In the genomic region with DNA sequence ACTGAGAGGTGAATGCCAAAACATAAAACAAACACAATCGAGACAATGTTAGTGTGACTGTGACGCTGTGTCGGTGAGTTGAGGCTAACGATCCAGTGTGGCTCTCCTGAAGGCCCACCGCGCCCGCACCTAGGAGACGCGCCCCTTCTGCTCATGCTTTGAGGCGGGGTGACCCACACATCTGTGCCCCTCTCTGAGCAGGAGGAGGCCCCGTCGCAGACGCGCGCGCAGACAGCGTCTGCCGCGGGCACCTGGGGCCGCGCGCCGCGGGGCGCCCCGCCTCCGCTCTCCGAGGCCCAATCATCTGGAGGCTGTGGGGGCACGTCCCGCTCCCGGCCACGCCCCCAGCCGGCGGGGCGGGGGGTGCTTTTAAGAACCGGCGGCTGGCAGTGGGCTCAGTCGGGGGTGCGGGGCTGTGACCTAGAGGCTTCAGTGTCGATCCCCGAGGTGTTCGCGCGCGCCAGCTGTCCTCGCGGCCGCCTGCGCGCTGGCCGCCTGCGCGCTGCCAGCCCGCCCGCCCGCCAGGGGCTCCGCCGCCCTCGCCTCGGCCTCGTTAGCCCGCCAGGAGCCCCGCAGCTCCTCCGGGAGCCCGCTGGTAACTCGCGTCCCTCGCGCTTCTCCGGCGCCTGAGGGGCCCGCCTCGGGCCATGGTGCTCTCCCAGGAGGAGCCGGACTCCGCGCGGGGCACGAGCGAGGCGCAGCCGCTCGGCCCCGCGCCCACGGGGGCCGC, we compare ENCODE assay signal across 1 cellular context.
TF ChIP-seq lines count a peak whose summit lies in the region.

Gene SLC16A10, plus strand, starts transcription at position 398 of the 730 bp plus-strand sequence. Its CDS starts 250 bp downstream, at position 648.

TF ChIP-seq in HepG2, 621 proteins besides CTCF, POLR2A, EP300 and RAD21 (continued from another document and continues in another):
- TF ChIP-seq, protein P1, sequence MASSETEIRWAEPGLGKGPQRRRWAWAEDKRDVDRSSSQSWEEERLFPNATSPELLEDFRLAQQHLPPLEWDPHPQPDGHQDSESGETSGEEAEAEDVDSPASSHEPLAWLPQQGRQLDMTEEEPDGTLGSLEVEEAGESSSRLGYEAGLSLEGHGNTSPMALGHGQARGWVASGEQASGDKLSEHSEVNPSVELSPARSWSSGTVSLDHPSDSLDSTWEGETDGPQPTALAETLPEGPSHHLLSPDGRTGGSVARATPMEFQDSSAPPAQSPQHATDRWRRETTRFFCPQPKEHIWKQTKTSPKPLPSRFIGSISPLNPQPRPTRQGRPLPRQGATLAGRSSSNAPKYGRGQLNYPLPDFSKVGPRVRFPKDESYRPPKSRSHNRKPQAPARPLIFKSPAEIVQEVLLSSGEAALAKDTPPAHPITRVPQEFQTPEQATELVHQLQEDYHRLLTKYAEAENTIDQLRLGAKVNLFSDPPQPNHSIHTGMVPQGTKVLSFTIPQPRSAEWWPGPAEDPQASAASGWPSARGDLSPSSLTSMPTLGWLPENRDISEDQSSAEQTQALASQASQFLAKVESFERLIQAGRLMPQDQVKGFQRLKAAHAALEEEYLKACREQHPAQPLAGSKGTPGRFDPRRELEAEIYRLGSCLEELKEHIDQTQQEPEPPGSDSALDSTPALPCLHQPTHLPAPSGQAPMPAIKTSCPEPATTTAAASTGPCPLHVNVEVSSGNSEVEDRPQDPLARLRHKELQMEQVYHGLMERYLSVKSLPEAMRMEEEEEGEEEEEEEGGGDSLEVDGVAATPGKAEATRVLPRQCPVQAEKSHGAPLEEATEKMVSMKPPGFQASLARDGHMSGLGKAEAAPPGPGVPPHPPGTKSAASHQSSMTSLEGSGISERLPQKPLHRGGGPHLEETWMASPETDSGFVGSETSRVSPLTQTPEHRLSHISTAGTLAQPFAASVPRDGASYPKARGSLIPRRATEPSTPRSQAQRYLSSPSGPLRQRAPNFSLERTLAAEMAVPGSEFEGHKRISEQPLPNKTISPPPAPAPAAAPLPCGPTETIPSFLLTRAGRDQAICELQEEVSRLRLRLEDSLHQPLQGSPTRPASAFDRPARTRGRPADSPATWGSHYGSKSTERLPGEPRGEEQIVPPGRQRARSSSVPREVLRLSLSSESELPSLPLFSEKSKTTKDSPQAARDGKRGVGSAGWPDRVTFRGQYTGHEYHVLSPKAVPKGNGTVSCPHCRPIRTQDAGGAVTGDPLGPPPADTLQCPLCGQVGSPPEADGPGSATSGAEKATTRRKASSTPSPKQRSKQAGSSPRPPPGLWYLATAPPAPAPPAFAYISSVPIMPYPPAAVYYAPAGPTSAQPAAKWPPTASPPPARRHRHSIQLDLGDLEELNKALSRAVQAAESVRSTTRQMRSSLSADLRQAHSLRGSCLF (CRISPR knock-in tag; IDR thresholded peaks at IDR 0.05; ENCODE audit: borderline replicate concordance), result no peak
- TF ChIP-seq RBAK (CRISPR knock-in tag; IDR thresholded peaks at IDR 0.05) (no peak), NFKBIZ (CRISPR knock-in tag; IDR thresholded peaks at IDR 0.05) (no peak), TAF1 (CRISPR knock-in tag; IDR thresholded peaks at IDR 0.05) (peak; percentile 38), ATF2 (CRISPR knock-in tag; IDR thresholded peaks at IDR 0.05) (no peak), RBFOX2 (IDR thresholded peaks at IDR 0.05; ENCODE audit: low read depth, low read length) (peak; percentile 77), JUN (CRISPR knock-in tag; IDR thresholded peaks at IDR 0.05) (no peak), SALL1 (CRISPR knock-in tag; IDR thresholded peaks at IDR 0.05) (peak; percentile 77), DRAP1 (CRISPR knock-in tag; IDR thresholded peaks at IDR 0.05) (peak; percentile 94), MAF1 (CRISPR knock-in tag; IDR thresholded peaks at IDR 0.05; ENCODE audit: borderline replicate concordance) (no peak), SNAI1 (CRISPR knock-in tag; IDR thresholded peaks at IDR 0.05; ENCODE audit: borderline replicate concordance) (no peak), PCBP1 (IDR thresholded peaks at IDR 0.05; ENCODE audit: borderline replicate concordance, low read depth, low read length) (no peak), ZNF318 (CRISPR knock-in tag; IDR thresholded peaks at IDR 0.05) (no peak), SETDB1 (CRISPR knock-in tag; IDR thresholded peaks at IDR 0.05; ENCODE audit: borderline replicate concordance) (no peak), ZNF616 (CRISPR knock-in tag; IDR thresholded peaks at IDR 0.05; ENCODE audit: low read depth) (peak; percentile 71; the same call in 1 of the 2 replicates), RNF2 (conservative IDR thresholded peaks at IDR 0.05; ENCODE audit: low read depth) (no peak; the same call in 1 of the 2 replicates), MTA1 (CRISPR knock-in tag; IDR thresholded peaks at IDR 0.05; ENCODE audit: borderline replicate concordance) (no peak)
- TF ChIP-seq, protein P2, sequence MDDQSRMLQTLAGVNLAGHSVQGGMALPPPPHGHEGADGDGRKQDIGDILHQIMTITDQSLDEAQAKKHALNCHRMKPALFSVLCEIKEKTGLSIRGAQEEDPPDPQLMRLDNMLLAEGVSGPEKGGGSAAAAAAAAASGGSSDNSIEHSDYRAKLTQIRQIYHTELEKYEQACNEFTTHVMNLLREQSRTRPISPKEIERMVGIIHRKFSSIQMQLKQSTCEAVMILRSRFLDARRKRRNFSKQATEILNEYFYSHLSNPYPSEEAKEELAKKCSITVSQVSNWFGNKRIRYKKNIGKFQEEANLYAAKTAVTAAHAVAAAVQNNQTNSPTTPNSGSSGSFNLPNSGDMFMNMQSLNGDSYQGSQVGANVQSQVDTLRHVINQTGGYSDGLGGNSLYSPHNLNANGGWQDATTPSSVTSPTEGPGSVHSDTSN (CRISPR knock-in tag; IDR thresholded peaks at IDR 0.05; ENCODE audit: borderline replicate concordance), result no peak
- TF ChIP-seq, protein P3, sequence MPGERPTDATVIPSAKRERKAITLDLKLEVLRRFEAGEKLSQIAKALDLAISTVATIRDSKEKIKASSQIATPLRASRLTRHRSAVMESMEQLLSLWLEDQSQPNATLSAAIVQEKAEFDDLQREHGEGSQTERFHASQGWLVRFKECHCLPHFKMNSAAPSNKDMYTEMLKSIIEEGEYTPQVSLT (CRISPR knock-in tag; IDR thresholded peaks at IDR 0.05; ENCODE audit: borderline replicate concordance, low read depth), result no peak
- TF ChIP-seq, protein P4, sequence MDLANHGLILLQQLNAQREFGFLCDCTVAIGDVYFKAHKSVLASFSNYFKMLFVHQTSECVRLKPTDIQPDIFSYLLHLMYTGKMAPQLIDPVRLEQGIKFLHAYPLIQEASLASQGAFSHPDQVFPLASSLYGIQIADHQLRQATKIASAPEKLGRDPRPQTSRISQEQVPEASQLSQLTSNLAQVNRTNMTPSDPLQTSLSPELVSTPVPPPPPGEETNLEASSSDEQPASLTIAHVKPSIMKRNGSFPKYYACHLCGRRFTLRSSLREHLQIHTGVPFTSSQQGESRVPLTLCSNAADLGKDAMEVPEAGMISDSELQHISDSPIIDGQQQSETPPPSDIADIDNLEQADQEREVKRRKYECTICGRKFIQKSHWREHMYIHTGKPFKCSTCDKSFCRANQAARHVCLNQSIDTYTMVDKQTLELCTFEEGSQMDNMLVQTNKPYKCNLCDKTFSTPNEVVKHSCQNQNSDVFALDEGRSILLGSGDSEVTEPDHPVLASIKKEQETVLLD (CRISPR knock-in tag; IDR thresholded peaks at IDR 0.05; ENCODE audit: low read depth), result no peak
- TF ChIP-seq, protein P5, sequence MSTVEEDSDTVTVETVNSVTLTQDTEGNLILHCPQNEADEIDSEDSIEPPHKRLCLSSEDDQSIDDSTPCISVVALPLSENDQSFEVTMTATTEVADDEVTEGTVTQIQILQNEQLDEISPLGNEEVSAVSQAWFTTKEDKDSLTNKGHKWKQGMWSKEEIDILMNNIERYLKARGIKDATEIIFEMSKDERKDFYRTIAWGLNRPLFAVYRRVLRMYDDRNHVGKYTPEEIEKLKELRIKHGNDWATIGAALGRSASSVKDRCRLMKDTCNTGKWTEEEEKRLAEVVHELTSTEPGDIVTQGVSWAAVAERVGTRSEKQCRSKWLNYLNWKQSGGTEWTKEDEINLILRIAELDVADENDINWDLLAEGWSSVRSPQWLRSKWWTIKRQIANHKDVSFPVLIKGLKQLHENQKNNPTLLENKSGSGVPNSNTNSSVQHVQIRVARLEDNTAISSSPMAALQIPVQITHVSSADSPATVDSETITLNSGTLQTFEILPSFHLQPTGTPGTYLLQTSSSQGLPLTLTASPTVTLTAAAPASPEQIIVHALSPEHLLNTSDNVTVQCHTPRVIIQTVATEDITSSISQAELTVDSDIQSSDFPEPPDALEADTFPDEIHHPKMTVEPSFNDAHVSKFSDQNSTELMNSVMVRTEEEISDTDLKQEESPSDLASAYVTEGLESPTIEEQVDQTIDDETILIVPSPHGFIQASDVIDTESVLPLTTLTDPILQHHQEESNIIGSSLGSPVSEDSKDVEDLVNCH (CRISPR knock-in tag; IDR thresholded peaks at IDR 0.05), result no peak
- TF ChIP-seq, protein P6, sequence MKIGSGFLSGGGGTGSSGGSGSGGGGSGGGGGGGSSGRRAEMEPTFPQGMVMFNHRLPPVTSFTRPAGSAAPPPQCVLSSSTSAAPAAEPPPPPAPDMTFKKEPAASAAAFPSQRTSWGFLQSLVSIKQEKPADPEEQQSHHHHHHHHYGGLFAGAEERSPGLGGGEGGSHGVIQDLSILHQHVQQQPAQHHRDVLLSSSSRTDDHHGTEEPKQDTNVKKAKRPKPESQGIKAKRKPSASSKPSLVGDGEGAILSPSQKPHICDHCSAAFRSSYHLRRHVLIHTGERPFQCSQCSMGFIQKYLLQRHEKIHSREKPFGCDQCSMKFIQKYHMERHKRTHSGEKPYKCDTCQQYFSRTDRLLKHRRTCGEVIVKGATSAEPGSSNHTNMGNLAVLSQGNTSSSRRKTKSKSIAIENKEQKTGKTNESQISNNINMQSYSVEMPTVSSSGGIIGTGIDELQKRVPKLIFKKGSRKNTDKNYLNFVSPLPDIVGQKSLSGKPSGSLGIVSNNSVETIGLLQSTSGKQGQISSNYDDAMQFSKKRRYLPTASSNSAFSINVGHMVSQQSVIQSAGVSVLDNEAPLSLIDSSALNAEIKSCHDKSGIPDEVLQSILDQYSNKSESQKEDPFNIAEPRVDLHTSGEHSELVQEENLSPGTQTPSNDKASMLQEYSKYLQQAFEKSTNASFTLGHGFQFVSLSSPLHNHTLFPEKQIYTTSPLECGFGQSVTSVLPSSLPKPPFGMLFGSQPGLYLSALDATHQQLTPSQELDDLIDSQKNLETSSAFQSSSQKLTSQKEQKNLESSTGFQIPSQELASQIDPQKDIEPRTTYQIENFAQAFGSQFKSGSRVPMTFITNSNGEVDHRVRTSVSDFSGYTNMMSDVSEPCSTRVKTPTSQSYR (CRISPR knock-in tag; IDR thresholded peaks at IDR 0.05; ENCODE audit: borderline replicate concordance), result no peak
